Comparison of ENCODE assay signal across 29 cellular contexts in the genomic region with DNA sequence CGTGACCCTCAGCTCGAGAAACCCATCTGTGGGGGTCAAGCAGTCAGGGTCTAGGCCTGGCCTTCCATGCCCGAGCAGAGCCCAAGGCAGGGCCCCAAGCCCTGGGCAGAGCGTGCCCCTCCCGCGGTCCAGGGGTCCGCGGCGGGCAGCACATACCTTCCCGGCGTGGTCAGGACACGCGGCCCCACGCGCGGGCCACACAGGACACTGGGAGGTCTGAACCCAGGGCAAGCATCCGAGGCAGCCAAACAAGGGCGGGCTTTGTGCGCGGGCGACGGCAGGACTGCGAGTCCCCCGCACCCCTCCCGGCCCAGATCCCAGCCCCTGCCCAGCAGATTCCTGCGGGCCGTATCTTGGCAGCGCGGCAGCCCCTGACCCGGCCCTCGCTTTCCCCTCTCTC.
"Had no signal": no experiment of that assay in that cellular context is flagged by ENCODE, and none has a peak within 500 bp of the region (broad histone marks: within the 10 kb centered on the region; RNA-seq: fewer than 3 reads in every experiment).

No MANE protein-coding gene starts in this region.

- H3K9me3 Mint-ChIP-seq: activated CD4-positive, alpha-beta memory T cell treated with anti-CD3 and anti-CD28 coated beads, Interleukin-2, amount 10 ng/mL, durations not matched to agents 7 days and 5 days; activated naive CD4-positive, alpha-beta T cell treated with anti-CD3 and anti-CD28 coated beads, Interleukin-2, amount 10 ng/mL, durations not matched to agents 7 days and 5 days; activated naive CD8-positive, alpha-beta T cell treated with anti-CD3 and anti-CD28 coated beads, Interleukin-2, amount 50 U/mL, for 24 hours had no signal

- H3K27ac Mint-ChIP-seq: activated CD4-positive, alpha-beta memory T cell treated with anti-CD3 and anti-CD28 coated beads, Interleukin-2, amount 10 ng/mL, durations not matched to agents 7 days and 5 days; activated CD8-positive, alpha-beta memory T cell treated with anti-CD3 and anti-CD28 coated beads, Interleukin-2, amount 10 ng/mL, durations not matched to agents 7 days and 5 days; activated naive CD4-positive, alpha-beta T cell treated with anti-CD3 and anti-CD28 coated beads, Interleukin-2, amount 10 ng/mL, durations not matched to agents 7 days and 5 days; activated naive CD8-positive, alpha-beta T cell; activated naive CD8-positive, alpha-beta T cell treated with anti-CD3 and anti-CD28 coated beads, Interleukin-2, amount 50 U/mL, for 24 hours had no signal

- H3K9me3 ChIP-seq: MG63, SJCRH30 had no signal

- H3K27ac ChIP-seq: SJCRH30, SK-N-MC, WERI-Rb-1 had no signal

- H3K4me1 ChIP-seq: SJCRH30 had no signal

- H3K36me3 ChIP-seq: MG63, SJCRH30, WERI-Rb-1 had no signal

- ATAC-seq: activated CD8-positive, alpha-beta memory T cell treated with anti-CD3 and anti-CD28 coated beads, Interleukin-2, amount 10 ng/mL, durations not matched to agents 7 days and 5 days; activated naive CD8-positive, alpha-beta T cell treated with anti-CD3 and anti-CD28 coated beads, Interleukin-2, amount 50 U/mL, for 24 hours; Panc1 had no signal

- H3K36me3 Mint-ChIP-seq: activated CD8-positive, alpha-beta memory T cell treated with anti-CD3 and anti-CD28 coated beads, Interleukin-2, amount 10 ng/mL, durations not matched to agents 7 days and 5 days; activated naive CD4-positive, alpha-beta T cell treated with anti-CD3 and anti-CD28 coated beads, Interleukin-2, amount 10 ng/mL, durations not matched to agents 7 days and 5 days; brain had no signal

- H3K4me1 Mint-ChIP-seq: activated CD4-positive, alpha-beta memory T cell treated with anti-CD3 and anti-CD28 coated beads, Interleukin-2, amount 10 ng/mL, durations not matched to agents 7 days and 5 days; activated CD8-positive, alpha-beta memory T cell treated with anti-CD3 and anti-CD28 coated beads, Interleukin-2, amount 10 ng/mL, durations not matched to agents 7 days and 5 days; activated naive CD4-positive, alpha-beta T cell treated with anti-CD3 and anti-CD28 coated beads, Interleukin-2, amount 10 ng/mL, durations not matched to agents 7 days and 5 days; activated naive CD8-positive, alpha-beta T cell treated with anti-CD3 and anti-CD28 coated beads, Interleukin-2, amount 50 U/mL, for 24 hours; brain had no signal

- DNase-seq: activated CD4-positive, alpha-beta memory T cell treated with anti-CD3 and anti-CD28 coated beads, Interleukin-2, amount 10 ng/mL, durations not matched to agents 7 days and 5 days; activated CD4-positive, alpha-beta T cell treated with anti-CD3 and anti-CD28 coated beads for 1 hour; activated CD4-positive, alpha-beta T cell treated with anti-CD3 and anti-CD28 coated beads for 48 hours; activated CD4-positive, CD25-positive, alpha-beta regulatory T cell; activated CD8-positive, alpha-beta memory T cell treated with anti-CD3 and anti-CD28 coated beads for 24 hours; activated CD8-positive, alpha-beta memory T cell treated with anti-CD3 and anti-CD28 coated beads, Interleukin-2, amount 10 ng/mL, durations not matched to agents 7 days and 5 days; activated CD8-positive, alpha-beta memory T cell treated with anti-CD3 and anti-CD28 coated beads, Interleukin-2, amount 50 U/mL, for 48 hours; activated effector memory CD4-positive, alpha-beta T cell treated with Interleukin-2 at 50 U/mL for 16 hours; activated naive CD4-positive, alpha-beta T cell treated with anti-CD3 and anti-CD28 coated beads, Interleukin-2, amount 10 ng/mL, durations not matched to agents 7 days and 5 days; activated naive CD8-positive, alpha-beta T cell treated with anti-CD3 and anti-CD28 coated beads, Interleukin-2, amount 50 U/mL, for 24 hours; activated T-cell treated with anti-CD3 and anti-CD28 coated beads, Interleukin-2, amount 50 U/mL, for 48 hours; Kasumi-1; MG63; NCI-H1048; NCI-H1105 treated with DMSO at 0.1 percent for 48 hours; NCI-H1436; NCI-H1694; NCI-H1930; NCI-H2081 treated with DMSO at 0.1 percent for 48 hours; NCI-H226; NCI-H524 treated with DMSO at 0.1 percent for 48 hours; SHP77; SJCRH30; T1000; WERI-Rb-1 had no signal

- H3K27me3 ChIP-seq: MG63, SJCRH30 had no signal

- H3K4me3 Mint-ChIP-seq: activated CD4-positive, alpha-beta memory T cell treated with anti-CD3 and anti-CD28 coated beads, Interleukin-2, amount 10 ng/mL, durations not matched to agents 7 days and 5 days; activated CD8-positive, alpha-beta memory T cell treated with anti-CD3 and anti-CD28 coated beads, Interleukin-2, amount 10 ng/mL, durations not matched to agents 7 days and 5 days; activated naive CD4-positive, alpha-beta T cell treated with anti-CD3 and anti-CD28 coated beads, Interleukin-2, amount 10 ng/mL, durations not matched to agents 7 days and 5 days; activated naive CD8-positive, alpha-beta T cell; activated naive CD8-positive, alpha-beta T cell treated with anti-CD3 and anti-CD28 coated beads, Interleukin-2, amount 50 U/mL, for 24 hours; brain had no signal

- H3K4me3 ChIP-seq: MG63, SJCRH30, SK-N-MC had no signal
